In genomic region chr14:30874999-30875787, GRCh38 we compare ENCODE assay signal across 8 cellular contexts. TPM values are rescaled to one million over a fixed set of nuclear protein-coding genes. Genes with fewer than 3 reads are reported as not detected.
DNase-seq lines count a peak whose midpoint lies in the region; ATAC-seq and TF ChIP-seq lines count a peak whose summit lies in the region.

No MANE protein-coding gene starts in this region.

- no peak for DNase-seq in activated CD4-positive, alpha-beta memory T cell treated with anti-CD3 and anti-CD28 coated beads, Interleukin-2, amount 10 ng/mL, durations not matched to agents 7 days and 5 days
- DNase-seq in fibroblast of pulmonary artery (ENCODE audit: low read depth) (no peak), ovary (no peak), NCI-H1930 (lab: John Stamatoyannopoulos, UW) (no peak), SIG-M5 treated with dmso at 0.1 percent for 504 hours (lab: John Stamatoyannopoulos, UW; ENCODE audit: unreplicated experiment) (no peak)

- POLR2A ChIA-PET in activated CD4-positive, alpha-beta memory T cell treated with anti-CD3 and anti-CD28 coated beads, Interleukin-2, amount 10 ng/mL, durations not matched to agents 7 days and 5 days (lab: Charles Lee): no interaction called here

- no peak for TF ChIP-seq POLR2A in ovary (IDR thresholded peaks at IDR 0.05)

- TF ChIP-seq CTCF in fibroblast of pulmonary artery (IDR thresholded peaks at IDR 0.05; ENCODE audit: low read length, missing control alignments): no peak
- TF ChIP-seq CTCF in ovary (IDR thresholded peaks at IDR 0.05): no peak

- intact Hi-C loops in ovary (cut with DNase I): no loop called here

- no peak for TF ChIP-seq EP300 in ovary (IDR thresholded peaks at IDR 0.05)

- peaks cover 7 to 37% (median 29%) of the 10 kb centered on the region in 10 experiments; a peak in 19 of 20 replicates for H3K4me1 ChIP-seq in BLaER1 treated with 17β-estradiol and CSF1 and Interleukin-3, amounts not matched to agents 10 nM and 100 nM
- H3K4me1 ChIP-seq in ovary (ENCODE audit: insufficient read depth): peaks cover 12% of the 10 kb centered on the region

- H3K4me1 Mint-ChIP-seq in activated CD4-positive, alpha-beta memory T cell treated with anti-CD3 and anti-CD28 coated beads, Interleukin-2, amount 10 ng/mL, durations not matched to agents 7 days and 5 days: peaks cover 15% of the 10 kb centered on the region

- peak overlapping the region; percentile 74 to 89 (median 84); a peak in 21 of 22 replicates for H3K9ac ChIP-seq in BLaER1 treated with 17β-estradiol and CSF1 and Interleukin-3, amounts not matched to agents 10 nM and 100 nM

- H3K27ac ChIP-seq in BLaER1 treated with 17β-estradiol and CSF1 and Interleukin-3, amounts not matched to agents 10 nM and 100 nM: peak overlapping the region in 9 of 11 experiments; percentile 49 to 85 (median 82); a peak in 18 of 22 replicates
- no peak overlapping the region for H3K27ac ChIP-seq in ovary

- ATAC-seq in GM19324 (IDR thresholded peaks at IDR 0.05; ENCODE audit: low FRiP score, unreplicated experiment) (peak; percentile 24), HG03175 (IDR thresholded peaks at IDR 0.05; ENCODE audit: unreplicated experiment) (peak; percentile 36)

- H3K27ac Mint-ChIP-seq in activated CD4-positive, alpha-beta memory T cell treated with anti-CD3 and anti-CD28 coated beads, Interleukin-2, amount 10 ng/mL, durations not matched to agents 7 days and 5 days: no peak overlapping the region

- no peaks in the 10 kb centered on the region for H3K9me3 Mint-ChIP-seq in activated CD4-positive, alpha-beta memory T cell treated with anti-CD3 and anti-CD28 coated beads, Interleukin-2, amount 10 ng/mL, durations not matched to agents 7 days and 5 days

- peaks cover 0 to 35% (median 28%) of the 10 kb centered on the region in 11 experiments; a peak in 15 of 22 replicates for H3K36me3 ChIP-seq in BLaER1 treated with 17β-estradiol and CSF1 and Interleukin-3, amounts not matched to agents 10 nM and 100 nM
- H3K36me3 ChIP-seq in ovary: no peaks in the 10 kb centered on the region

- peak overlapping the region; percentile 73 for H3K4me3 Mint-ChIP-seq in activated CD4-positive, alpha-beta memory T cell treated with anti-CD3 and anti-CD28 coated beads, Interleukin-2, amount 10 ng/mL, durations not matched to agents 7 days and 5 days

- H3K4me2 ChIP-seq in BLaER1 treated with 17β-estradiol and CSF1 and Interleukin-3, amounts not matched to agents 10 nM and 100 nM: peak overlapping the region; percentile 89 to 100 (median 98)

- WGBS in ovary, 3 donors: 2 to 3% (median 2%) methylated on average over 43 to 48 of the region's 48 CpGs

- H3K4me3 ChIP-seq in BLaER1 treated with 17β-estradiol and CSF1 and Interleukin-3, amounts not matched to agents 10 nM and 100 nM: peak overlapping the region; percentile 70 to 86 (median 80)
- H3K4me3 ChIP-seq in fibroblast of pulmonary artery (replicated peaks; ENCODE audit: low read depth, low read length) (peak overlapping the region; percentile 48), ovary (peak overlapping the region; percentile 16)

- H3K27me3 ChIP-seq in BLaER1 treated with 17β-estradiol and CSF1 and Interleukin-3, amounts not matched to agents 10 nM and 100 nM: peaks cover 0 to 41% (median 0%) of the 10 kb centered on the region in 11 experiments; a peak in 10 of 22 replicates
- H3K27me3 ChIP-seq in ovary: no peaks in the 10 kb centered on the region

- H3K9me3 ChIP-seq in BLaER1 treated with 17β-estradiol and CSF1 and Interleukin-3, amounts not matched to agents 10 nM and 100 nM (replicated peaks in 1 of 11): no peaks in the 10 kb centered on the region
- H3K9me3 ChIP-seq in ovary: no peaks in the 10 kb centered on the region

- H3K27me3 Mint-ChIP-seq in activated CD4-positive, alpha-beta memory T cell treated with anti-CD3 and anti-CD28 coated beads, Interleukin-2, amount 10 ng/mL, durations not matched to agents 7 days and 5 days: peaks cover 49% of the 10 kb centered on the region

- CTCF ChIA-PET in activated CD4-positive, alpha-beta memory T cell treated with anti-CD3 and anti-CD28 coated beads, Interleukin-2, amount 10 ng/mL, durations not matched to agents 7 days and 5 days (lab: Charles Lee): no interaction called here

- peaks cover 0 to 6% (median 0%) of the 10 kb centered on the region in 11 experiments; a peak in 2 of 22 replicates for H4K20me1 ChIP-seq in BLaER1 treated with 17β-estradiol and CSF1 and Interleukin-3, amounts not matched to agents 10 nM and 100 nM

- H3K36me3 Mint-ChIP-seq in activated CD4-positive, alpha-beta memory T cell treated with anti-CD3 and anti-CD28 coated beads, Interleukin-2, amount 10 ng/mL, durations not matched to agents 7 days and 5 days (ENCODE audit: low read depth): no peaks in the 10 kb centered on the region

RNA-seq across cellular contexts. Expression of gene COCH, which starts 0.8 kb away (rescaled TPM):
- under 1 TPM; 0.38 to 0.55 TPM for total RNA-seq in activated CD4-positive, alpha-beta memory T cell treated with anti-CD3 and anti-CD28 coated beads, Interleukin-2, amount 10 ng/mL, durations not matched to agents 7 days and 5 days
- 1 to 10 TPM in 3 of 7 donors, under 1 TPM in 3, not detected in 1; 0.30 to 2.6 (median 1.0) TPM for total RNA-seq in ovary
- 1 to 10 TPM; 1.1 to 1.7 TPM for polyA plus RNA-seq in ovary

Comparison
In these comparisons a context has a peak if more than half of its experiments do, and no peak if none do; other contexts are left out.
1. H3K27ac ChIP-seq: peak in BLaER1 treated with 17β-estradiol and CSF1 and Interleukin-3, amounts not matched to agents 10 nM and 100 nM (9 of 11); none in ovary (0 of 2).
2. H3K4me3 ChIP-seq: peak in every context shown above with its lines; median percentile 80 in BLaER1 treated with 17β-estradiol and CSF1 and Interleukin-3, amounts not matched to agents 10 nM and 100 nM; 48 in fibroblast of pulmonary artery; 16 in ovary.